Comparison of ENCODE assay signal across 1 cellular context in genomic region chr10:68082815-68083395, GRCh38.
TF ChIP-seq lines count a peak whose summit lies in the region.

No MANE protein-coding gene starts in this region.

TF ChIP-seq in neural cell, 6 proteins besides CTCF, POLR2A, EP300 and RAD21 (continued from another document):
- no peak for TF ChIP-seq REST (IDR thresholded peaks at IDR 0.05; ENCODE audit: borderline replicate concordance)
TF ChIP-seq in neural cell: peak in this region for 1.
